ENCODE assay signal across 30 cellular contexts in the genomic region with DNA sequence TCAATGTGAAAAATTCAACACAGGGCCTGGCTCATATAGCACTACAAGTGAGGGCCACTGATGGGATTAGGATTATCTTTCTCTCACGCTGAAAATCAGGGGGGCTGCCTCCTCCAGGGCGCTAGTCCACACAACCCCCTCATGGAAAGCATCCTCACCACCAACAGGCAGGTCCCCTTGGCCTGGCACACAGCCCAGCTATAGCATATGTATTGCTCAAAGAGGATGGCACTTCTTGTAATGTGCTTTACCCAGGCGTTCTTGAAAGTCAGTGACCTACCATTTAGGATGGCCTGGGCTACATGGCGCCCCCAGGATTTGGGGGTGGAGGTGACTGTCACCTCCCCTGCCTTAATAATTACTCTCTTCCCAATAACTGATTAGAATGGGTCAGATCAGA.
"Had no signal": no experiment of that assay in that cellular context is flagged by ENCODE, and none has a peak within 500 bp of the region (broad histone marks: within the 10 kb centered on the region; RNA-seq: fewer than 3 reads in every experiment).

No MANE protein-coding gene starts in this region.

- ATAC-seq: heart left ventricle; stimulated activated naive B cell treated with anti-CD40 and anti-IgM and Interleukin-4, amounts not matched to agents 10 μg/mL and 1 μg/mL and 100 μg/mL, for 72 hours had no signal

- H3K27me3 ChIP-seq: heart left ventricle, pancreas, stomach, suprapubic skin, tibial artery, uterus had no signal

- H3K4me1 ChIP-seq: pancreas, prostate gland, stomach, suprapubic skin, tibial artery, uterus had no signal

- DNase-seq: activated CD4-positive, alpha-beta memory T cell treated with anti-CD3 and anti-CD28 coated beads for 36 hours; activated CD4-positive, alpha-beta T cell treated with anti-CD3 and anti-CD28 coated beads, Interleukin-2, amount 10 ng/mL, durations not matched to agents 24 days and 14 days; activated CD4-positive, CD25-positive, alpha-beta regulatory T cell treated with anti-CD3 and anti-CD28 coated beads, Interleukin-2, amount 50 U/mL, for 72 hours; activated CD8-positive, alpha-beta memory T cell treated with anti-CD3 and anti-CD28 coated beads, Interleukin-2, amount 50 U/mL, for 4 hours; activated effector memory CD4-positive, alpha-beta T cell treated with anti-CD3 and anti-CD28 coated beads, Interleukin-2, amount 50 U/mL, for 16 hours; activated naive CD4-positive, alpha-beta T cell treated with anti-CD3 and anti-CD28 coated beads, Interleukin-2, amount 50 U/mL, for 16 hours; activated T-cell treated with anti-CD3 and anti-CD28 coated beads, Interleukin-2, amount 50 U/mL, for 1 hour; amygdala; caudate nucleus; cortex of kidney; foreskin fibroblast; heart left ventricle; hypothalamus; immature natural killer cell; left colon; naive B cell; nephron progenitor cell; nucleus accumbens; pancreas; retina; stimulated activated CD4-positive, alpha-beta T cell treated with anti-CD3 and anti-CD28 coated beads, Interleukin-15, amount 100 ng/mL, for 24 hours; stimulated activated CD4-positive, alpha-beta T cell treated with anti-CD3 and anti-CD28 coated beads, Interleukin-2, amount 100 ng/mL, for 24 hours; stimulated activated naive B cell treated with anti-CD40 and anti-IgM and Interleukin-4, amounts not matched to agents 10 μg/mL and 1 μg/mL and 100 μg/mL, for 72 hours; stomach; T1000; tibial artery; uterus had no signal

- H3K4me3 ChIP-seq: heart left ventricle, pancreas, prostate gland, skin epidermis, stomach, suprapubic skin, tibial artery, uterus had no signal

- H3K36me3 ChIP-seq: heart left ventricle, pancreas, prostate gland, stomach, suprapubic skin, tibial artery, uterus had no signal

- H3K9me3 ChIP-seq: heart left ventricle, pancreas, prostate gland, stomach, suprapubic skin, tibial artery, uterus had no signal

- H3K27ac ChIP-seq: pancreas, prostate gland, suprapubic skin, tibial artery, uterus had no signal
